In genomic region chr7:103813970-103814369, GRCh38 we compare ENCODE assay signal across 11 cellular contexts.
"Had no signal": no experiment of that assay in that cellular context is flagged by ENCODE, and none has a peak within 500 bp of the region (broad histone marks: within the 10 kb centered on the region; RNA-seq: fewer than 3 reads in every experiment).

No MANE protein-coding gene starts in this region.

- H3K27ac ChIP-seq: GM23248 had no signal

- H3K4me3 ChIP-seq: GM23248, GM23338, HAP-1 had no signal

- H3K9me3 ChIP-seq: HAP-1 had no signal

- DNase-seq: GM23248, GOT3, H7, H9, HCEC 1CT, HFFc6 had no signal

- ATAC-seq: GM23338, HCT116 had no signal

- H3K4me2 ChIP-seq: GM23338 had no signal

- H3K36me3 ChIP-seq: HAP-1 had no signal

- H3K4me1 ChIP-seq: HAP-1 had no signal

- H2AFZ ChIP-seq: GM23248, GM23338 had no signal

- FAIRE-seq: H1, H54 had no signal

- H3K9ac ChIP-seq: GM23248 had no signal
